In the genomic region with DNA sequence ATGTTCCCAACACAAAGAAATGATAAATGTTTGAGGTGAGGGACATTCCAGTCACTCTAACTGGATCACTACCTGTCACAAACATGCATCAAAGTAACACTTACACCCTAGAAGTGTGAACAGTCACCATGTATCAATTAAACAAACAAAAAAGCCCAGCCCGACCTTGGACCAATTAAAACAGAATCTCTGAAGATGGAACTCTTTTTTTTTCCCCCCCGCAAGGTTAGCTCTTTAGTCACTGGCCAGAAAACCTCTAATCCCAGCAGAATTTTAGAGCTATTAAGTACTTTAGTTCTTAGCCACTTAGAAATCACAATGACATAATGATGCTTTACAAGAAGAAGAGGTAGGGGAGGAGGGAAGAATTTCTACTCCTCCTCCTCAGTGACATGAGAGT, we compare ENCODE assay signal across 1 cellular context.
TF ChIP-seq lines count a peak whose summit lies in the region.

No MANE protein-coding gene starts in this region.

TF ChIP-seq in neural cell, 6 proteins besides CTCF, POLR2A, EP300 and RAD21 (continued from another document):
- TF ChIP-seq REST (IDR thresholded peaks at IDR 0.05; ENCODE audit: borderline replicate concordance) (no peak), TAF1 (IDR thresholded peaks at IDR 0.05; ENCODE audit: low read depth) (no peak), SMC3 (conservative IDR thresholded peaks at IDR 0.05; ENCODE audit: poor library complexity) (no peak)
TF ChIP-seq in neural cell: peak in this region for 0.
